ENCODE assay signal across 1 cellular context in the genomic region with DNA sequence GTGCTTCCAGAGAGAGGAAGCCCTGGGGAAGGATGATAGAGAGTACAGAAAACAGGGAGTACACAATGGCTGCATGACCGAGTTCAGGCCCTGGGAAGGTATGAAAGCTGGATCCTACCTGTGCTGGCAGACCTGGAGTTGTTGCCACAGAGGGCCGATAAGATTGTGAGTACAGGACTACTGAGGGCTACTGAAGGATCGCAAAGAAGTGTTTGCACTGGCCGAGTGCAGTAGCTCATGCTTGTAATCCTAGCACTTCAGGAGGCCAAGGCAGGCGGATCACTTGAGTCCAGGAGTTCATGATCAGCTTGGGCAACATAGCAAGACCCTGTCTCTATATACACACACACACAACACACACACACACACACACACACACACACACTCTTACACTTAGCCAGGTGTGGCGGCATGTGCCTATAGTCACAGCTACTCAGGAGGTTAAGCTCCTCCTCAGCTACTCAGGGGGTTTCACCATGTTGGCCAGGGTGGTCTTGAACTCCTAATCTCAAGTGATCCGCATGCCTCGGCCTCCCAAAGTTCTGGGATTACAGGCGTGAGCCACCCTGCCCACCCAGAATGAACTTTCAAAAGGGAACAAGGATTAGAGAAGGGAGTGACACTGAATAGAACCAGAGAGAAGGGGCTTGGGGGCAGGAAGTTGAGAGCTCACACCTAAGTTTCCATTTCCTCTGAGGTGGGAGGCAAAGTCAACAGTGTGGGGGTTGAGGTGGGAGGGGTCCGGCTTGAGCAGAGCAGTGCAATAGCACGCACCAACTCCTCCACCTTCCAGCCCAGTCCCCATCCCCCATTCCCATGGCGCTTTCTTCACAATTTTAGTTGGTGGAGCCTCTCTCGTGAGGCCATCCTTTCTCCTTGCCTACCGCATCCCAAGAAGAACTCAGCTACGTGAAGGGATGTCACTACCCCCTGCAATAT.
A peak's percentile ranks its signal among the peaks of the same experiment; 100 is the strongest.
TF ChIP-seq lines count a peak whose summit lies in the region.

No MANE protein-coding gene starts in this region.

TF ChIP-seq in GM12878, 131 proteins besides CTCF, POLR2A, EP300 and RAD21 (continues in another document):
- peak; percentile 51; the same call in 1 of the 2 replicates for TF ChIP-seq TAF1 (IDR thresholded peaks at IDR 0.05; ENCODE audit: borderline replicate concordance, low read depth, low read length)
- TF ChIP-seq FOXK2 (IDR thresholded peaks at IDR 0.05), result no peak
- TF ChIP-seq MYC (IDR thresholded peaks at IDR 0.05; ENCODE audit: insufficient read depth, insufficient read length, insufficient replicate concordance, low read length, severe bottlenecking), result no peak
- TF ChIP-seq WRNIP1 (IDR thresholded peaks at IDR 0.05; ENCODE audit: borderline replicate concordance, low read depth, low read length), result peak; percentile 8; the same call in 1 of the 2 replicates
- TF ChIP-seq NR2C2 (IDR thresholded peaks at IDR 0.05; ENCODE audit: borderline replicate concordance, control insufficient read depth, insufficient read length, low read depth), result no peak
- TF ChIP-seq HDGF (IDR thresholded peaks at IDR 0.05), result peak; percentile 89
- TF ChIP-seq CHD2 (IDR thresholded peaks at IDR 0.05; ENCODE audit: borderline replicate concordance, low read depth, low read length), result peak; percentile 89
- TF ChIP-seq EZH2 (IDR thresholded peaks at IDR 0.05; ENCODE audit: borderline replicate concordance, control insufficient read depth, low read depth, low read length), result no peak
- peak; percentile 63; the same call in 1 of the 2 replicates for TF ChIP-seq ZSCAN29 (IDR thresholded peaks at IDR 0.05)
- TF ChIP-seq CEBPB (IDR thresholded peaks at IDR 0.05; ENCODE audit: borderline replicate concordance in 1 of 2, low read depth in 2 of 2, low read length in 2 of 2), result peak in 1 of 2 experiments; percentile 46; a peak in 1 of 4 replicates
- peak; percentile 86 for TF ChIP-seq PAX8 (IDR thresholded peaks at IDR 0.05)
- TF ChIP-seq LARP7 (IDR thresholded peaks at IDR 0.05), result peak; percentile 78
- TF ChIP-seq ZNF274 (IDR thresholded peaks at IDR 0.05; ENCODE audit: insufficient read depth, insufficient read length), result no peak
- TF ChIP-seq, protein P1, sequence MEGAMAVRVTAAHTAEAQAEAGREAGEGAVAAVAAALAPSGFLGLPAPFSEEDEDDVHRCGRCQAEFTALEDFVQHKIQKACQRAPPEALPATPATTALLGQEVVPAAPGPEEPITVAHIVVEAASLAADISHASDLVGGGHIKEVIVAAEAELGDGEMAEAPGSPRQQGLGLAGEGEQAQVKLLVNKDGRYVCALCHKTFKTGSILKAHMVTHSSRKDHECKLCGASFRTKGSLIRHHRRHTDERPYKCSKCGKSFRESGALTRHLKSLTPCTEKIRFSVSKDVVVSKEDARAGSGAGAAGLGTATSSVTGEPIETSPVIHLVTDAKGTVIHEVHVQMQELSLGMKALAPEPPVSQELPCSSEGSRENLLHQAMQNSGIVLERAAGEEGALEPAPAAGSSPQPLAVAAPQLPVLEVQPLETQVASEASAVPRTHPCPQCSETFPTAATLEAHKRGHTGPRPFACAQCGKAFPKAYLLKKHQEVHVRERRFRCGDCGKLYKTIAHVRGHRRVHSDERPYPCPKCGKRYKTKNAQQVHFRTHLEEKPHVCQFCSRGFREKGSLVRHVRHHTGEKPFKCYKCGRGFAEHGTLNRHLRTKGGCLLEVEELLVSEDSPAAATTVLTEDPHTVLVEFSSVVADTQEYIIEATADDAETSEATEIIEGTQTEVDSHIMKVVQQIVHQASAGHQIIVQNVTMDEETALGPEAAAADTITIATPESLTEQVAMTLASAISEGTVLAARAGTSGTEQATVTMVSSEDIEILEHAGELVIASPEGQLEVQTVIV (IDR thresholded peaks at IDR 0.05; ENCODE audit: borderline replicate concordance, partially characterized antibody), result no peak
- TF ChIP-seq, protein P2, sequence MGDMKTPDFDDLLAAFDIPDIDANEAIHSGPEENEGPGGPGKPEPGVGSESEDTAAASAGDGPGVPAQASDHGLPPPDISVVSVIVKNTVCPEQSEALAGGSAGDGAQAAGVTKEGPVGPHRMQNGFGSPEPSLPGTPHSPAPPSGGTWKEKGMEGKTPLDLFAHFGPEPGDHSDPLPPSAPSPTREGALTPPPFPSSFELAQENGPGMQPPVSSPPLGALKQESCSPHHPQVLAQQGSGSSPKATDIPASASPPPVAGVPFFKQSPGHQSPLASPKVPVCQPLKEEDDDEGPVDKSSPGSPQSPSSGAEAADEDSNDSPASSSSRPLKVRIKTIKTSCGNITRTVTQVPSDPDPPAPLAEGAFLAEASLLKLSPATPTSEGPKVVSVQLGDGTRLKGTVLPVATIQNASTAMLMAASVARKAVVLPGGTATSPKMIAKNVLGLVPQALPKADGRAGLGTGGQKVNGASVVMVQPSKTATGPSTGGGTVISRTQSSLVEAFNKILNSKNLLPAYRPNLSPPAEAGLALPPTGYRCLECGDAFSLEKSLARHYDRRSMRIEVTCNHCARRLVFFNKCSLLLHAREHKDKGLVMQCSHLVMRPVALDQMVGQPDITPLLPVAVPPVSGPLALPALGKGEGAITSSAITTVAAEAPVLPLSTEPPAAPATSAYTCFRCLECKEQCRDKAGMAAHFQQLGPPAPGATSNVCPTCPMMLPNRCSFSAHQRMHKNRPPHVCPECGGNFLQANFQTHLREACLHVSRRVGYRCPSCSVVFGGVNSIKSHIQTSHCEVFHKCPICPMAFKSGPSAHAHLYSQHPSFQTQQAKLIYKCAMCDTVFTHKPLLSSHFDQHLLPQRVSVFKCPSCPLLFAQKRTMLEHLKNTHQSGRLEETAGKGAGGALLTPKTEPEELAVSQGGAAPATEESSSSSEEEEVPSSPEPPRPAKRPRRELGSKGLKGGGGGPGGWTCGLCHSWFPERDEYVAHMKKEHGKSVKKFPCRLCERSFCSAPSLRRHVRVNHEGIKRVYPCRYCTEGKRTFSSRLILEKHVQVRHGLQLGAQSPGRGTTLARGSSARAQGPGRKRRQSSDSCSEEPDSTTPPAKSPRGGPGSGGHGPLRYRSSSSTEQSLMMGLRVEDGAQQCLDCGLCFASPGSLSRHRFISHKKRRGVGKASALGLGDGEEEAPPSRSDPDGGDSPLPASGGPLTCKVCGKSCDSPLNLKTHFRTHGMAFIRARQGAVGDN (IDR thresholded peaks at IDR 0.05), result peak; percentile 92
- TF ChIP-seq, protein P3, sequence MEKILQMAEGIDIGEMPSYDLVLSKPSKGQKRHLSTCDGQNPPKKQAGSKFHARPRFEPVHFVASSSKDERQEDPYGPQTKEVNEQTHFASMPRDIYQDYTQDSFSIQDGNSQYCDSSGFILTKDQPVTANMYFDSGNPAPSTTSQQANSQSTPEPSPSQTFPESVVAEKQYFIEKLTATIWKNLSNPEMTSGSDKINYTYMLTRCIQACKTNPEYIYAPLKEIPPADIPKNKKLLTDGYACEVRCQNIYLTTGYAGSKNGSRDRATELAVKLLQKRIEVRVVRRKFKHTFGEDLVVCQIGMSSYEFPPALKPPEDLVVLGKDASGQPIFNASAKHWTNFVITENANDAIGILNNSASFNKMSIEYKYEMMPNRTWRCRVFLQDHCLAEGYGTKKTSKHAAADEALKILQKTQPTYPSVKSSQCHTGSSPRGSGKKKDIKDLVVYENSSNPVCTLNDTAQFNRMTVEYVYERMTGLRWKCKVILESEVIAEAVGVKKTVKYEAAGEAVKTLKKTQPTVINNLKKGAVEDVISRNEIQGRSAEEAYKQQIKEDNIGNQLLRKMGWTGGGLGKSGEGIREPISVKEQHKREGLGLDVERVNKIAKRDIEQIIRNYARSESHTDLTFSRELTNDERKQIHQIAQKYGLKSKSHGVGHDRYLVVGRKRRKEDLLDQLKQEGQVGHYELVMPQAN (conservative IDR thresholded peaks at IDR 0.05), result no peak
- peak; percentile 75 for TF ChIP-seq TARDBP (IDR thresholded peaks at IDR 0.05; ENCODE audit: borderline replicate concordance)
- no peak for TF ChIP-seq SIX5 (IDR thresholded peaks at IDR 0.05; ENCODE audit: low read depth, low read length, severe bottlenecking)
- TF ChIP-seq EGR1 (IDR thresholded peaks at IDR 0.05; ENCODE audit: borderline replicate concordance in 1 of 2, low read depth in 2 of 2, low read length in 2 of 2), result peak in 1 of 2 experiments; percentile 92; a peak in 2 of 3 replicates
- TF ChIP-seq, protein P4, sequence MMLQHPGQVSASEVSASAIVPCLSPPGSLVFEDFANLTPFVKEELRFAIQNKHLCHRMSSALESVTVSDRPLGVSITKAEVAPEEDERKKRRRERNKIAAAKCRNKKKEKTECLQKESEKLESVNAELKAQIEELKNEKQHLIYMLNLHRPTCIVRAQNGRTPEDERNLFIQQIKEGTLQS (IDR thresholded peaks at IDR 0.05; ENCODE audit: borderline replicate concordance, extremely low read depth, low read depth, low read length), result no peak
- TF ChIP-seq, protein P5, sequence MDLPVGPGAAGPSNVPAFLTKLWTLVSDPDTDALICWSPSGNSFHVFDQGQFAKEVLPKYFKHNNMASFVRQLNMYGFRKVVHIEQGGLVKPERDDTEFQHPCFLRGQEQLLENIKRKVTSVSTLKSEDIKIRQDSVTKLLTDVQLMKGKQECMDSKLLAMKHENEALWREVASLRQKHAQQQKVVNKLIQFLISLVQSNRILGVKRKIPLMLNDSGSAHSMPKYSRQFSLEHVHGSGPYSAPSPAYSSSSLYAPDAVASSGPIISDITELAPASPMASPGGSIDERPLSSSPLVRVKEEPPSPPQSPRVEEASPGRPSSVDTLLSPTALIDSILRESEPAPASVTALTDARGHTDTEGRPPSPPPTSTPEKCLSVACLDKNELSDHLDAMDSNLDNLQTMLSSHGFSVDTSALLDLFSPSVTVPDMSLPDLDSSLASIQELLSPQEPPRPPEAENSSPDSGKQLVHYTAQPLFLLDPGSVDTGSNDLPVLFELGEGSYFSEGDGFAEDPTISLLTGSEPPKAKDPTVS (IDR thresholded peaks at IDR 0.05; ENCODE audit: low read depth, low read length), result no peak
- TF ChIP-seq RFX5 (IDR thresholded peaks at IDR 0.05; ENCODE audit: low read depth, low read length), result no peak
- TF ChIP-seq GABPA (IDR thresholded peaks at IDR 0.05; ENCODE audit: low read depth), result 0 out of 2 replicates have a peak, but pooled peaks have one; percentile 35
- no peak for TF ChIP-seq CBX3 (IDR thresholded peaks at IDR 0.05; ENCODE audit: borderline replicate concordance, low read depth)
- TF ChIP-seq JUNB (IDR thresholded peaks at IDR 0.05), result no peak; the same call in 1 of the 2 replicates
- peak; percentile 70 for TF ChIP-seq POLR2AphosphoS2 (IDR thresholded peaks at IDR 0.05; ENCODE audit: low read depth, low read length)
- TF ChIP-seq ZBED1 (IDR thresholded peaks at IDR 0.05; ENCODE audit: borderline replicate concordance), result peak; percentile 47; the same call in 1 of the 2 replicates
- peak; percentile 31; the same call in 1 of the 2 replicates for TF ChIP-seq MXI1 (IDR thresholded peaks at IDR 0.05; ENCODE audit: low read depth, low read length)
- no peak for TF ChIP-seq MYB (IDR thresholded peaks at IDR 0.05; ENCODE audit: borderline replicate concordance, low read depth, low read length)
- no peak for TF ChIP-seq STAT1 (conservative IDR thresholded peaks at IDR 0.05)
- TF ChIP-seq, protein P6, sequence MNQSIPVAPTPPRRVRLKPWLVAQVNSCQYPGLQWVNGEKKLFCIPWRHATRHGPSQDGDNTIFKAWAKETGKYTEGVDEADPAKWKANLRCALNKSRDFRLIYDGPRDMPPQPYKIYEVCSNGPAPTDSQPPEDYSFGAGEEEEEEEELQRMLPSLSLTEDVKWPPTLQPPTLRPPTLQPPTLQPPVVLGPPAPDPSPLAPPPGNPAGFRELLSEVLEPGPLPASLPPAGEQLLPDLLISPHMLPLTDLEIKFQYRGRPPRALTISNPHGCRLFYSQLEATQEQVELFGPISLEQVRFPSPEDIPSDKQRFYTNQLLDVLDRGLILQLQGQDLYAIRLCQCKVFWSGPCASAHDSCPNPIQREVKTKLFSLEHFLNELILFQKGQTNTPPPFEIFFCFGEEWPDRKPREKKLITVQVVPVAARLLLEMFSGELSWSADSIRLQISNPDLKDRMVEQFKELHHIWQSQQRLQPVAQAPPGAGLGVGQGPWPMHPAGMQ (IDR thresholded peaks at IDR 0.05; ENCODE audit: borderline replicate concordance), result no peak
- TF ChIP-seq GATAD2B (conservative IDR thresholded peaks at IDR 0.05; ENCODE audit: low read depth), result peak; percentile 90
- TF ChIP-seq, protein P7, sequence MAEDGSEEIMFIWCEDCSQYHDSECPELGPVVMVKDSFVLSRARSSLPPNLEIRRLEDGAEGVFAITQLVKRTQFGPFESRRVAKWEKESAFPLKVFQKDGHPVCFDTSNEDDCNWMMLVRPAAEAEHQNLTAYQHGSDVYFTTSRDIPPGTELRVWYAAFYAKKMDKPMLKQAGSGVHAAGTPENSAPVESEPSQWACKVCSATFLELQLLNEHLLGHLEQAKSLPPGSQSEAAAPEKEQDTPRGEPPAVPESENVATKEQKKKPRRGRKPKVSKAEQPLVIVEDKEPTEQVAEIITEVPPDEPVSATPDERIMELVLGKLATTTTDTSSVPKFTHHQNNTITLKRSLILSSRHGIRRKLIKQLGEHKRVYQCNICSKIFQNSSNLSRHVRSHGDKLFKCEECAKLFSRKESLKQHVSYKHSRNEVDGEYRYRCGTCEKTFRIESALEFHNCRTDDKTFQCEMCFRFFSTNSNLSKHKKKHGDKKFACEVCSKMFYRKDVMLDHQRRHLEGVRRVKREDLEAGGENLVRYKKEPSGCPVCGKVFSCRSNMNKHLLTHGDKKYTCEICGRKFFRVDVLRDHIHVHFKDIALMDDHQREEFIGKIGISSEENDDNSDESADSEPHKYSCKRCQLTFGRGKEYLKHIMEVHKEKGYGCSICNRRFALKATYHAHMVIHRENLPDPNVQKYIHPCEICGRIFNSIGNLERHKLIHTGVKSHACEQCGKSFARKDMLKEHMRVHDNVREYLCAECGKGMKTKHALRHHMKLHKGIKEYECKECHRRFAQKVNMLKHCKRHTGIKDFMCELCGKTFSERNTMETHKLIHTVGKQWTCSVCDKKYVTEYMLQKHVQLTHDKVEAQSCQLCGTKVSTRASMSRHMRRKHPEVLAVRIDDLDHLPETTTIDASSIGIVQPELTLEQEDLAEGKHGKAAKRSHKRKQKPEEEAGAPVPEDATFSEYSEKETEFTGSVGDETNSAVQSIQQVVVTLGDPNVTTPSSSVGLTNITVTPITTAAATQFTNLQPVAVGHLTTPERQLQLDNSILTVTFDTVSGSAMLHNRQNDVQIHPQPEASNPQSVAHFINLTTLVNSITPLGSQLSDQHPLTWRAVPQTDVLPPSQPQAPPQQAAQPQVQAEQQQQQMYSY (CRISPR knock-in tag; IDR thresholded peaks at IDR 0.05), result 0 out of 2 replicates have a peak, but pooled peaks have one; percentile 7
- peak; percentile 46 to 72; a peak in 3 of 4 replicates for TF ChIP-seq BHLHE40 (IDR thresholded peaks at IDR 0.05; ENCODE audit: borderline replicate concordance in 1 of 2, low read depth in 2 of 2, low read length in 1 of 2)
- TF ChIP-seq, protein P8, sequence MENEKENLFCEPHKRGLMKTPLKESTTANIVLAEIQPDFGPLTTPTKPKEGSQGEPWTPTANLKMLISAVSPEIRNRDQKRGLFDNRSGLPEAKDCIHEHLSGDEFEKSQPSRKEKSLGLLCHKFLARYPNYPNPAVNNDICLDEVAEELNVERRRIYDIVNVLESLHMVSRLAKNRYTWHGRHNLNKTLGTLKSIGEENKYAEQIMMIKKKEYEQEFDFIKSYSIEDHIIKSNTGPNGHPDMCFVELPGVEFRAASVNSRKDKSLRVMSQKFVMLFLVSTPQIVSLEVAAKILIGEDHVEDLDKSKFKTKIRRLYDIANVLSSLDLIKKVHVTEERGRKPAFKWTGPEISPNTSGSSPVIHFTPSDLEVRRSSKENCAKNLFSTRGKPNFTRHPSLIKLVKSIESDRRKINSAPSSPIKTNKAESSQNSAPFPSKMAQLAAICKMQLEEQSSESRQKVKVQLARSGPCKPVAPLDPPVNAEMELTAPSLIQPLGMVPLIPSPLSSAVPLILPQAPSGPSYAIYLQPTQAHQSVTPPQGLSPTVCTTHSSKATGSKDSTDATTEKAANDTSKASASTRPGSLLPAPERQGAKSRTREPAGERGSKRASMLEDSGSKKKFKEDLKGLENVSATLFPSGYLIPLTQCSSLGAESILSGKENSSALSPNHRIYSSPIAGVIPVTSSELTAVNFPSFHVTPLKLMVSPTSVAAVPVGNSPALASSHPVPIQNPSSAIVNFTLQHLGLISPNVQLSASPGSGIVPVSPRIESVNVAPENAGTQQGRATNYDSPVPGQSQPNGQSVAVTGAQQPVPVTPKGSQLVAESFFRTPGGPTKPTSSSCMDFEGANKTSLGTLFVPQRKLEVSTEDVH (IDR thresholded peaks at IDR 0.05; ENCODE audit: low read depth, partially characterized antibody), result no peak
